Comparison of ENCODE assay signal across 1 cellular context in genomic region chr1:33256701-33257387, GRCh38.
A peak's percentile ranks its signal among the peaks of the same experiment; 100 is the strongest.
TF ChIP-seq lines count a peak whose summit lies in the region.

No MANE protein-coding gene starts in this region.

TF ChIP-seq in HepG2, 621 proteins besides CTCF, POLR2A, EP300 and RAD21 (continued from another document and continues in another):
- TF ChIP-seq UBTF (CRISPR knock-in tag; IDR thresholded peaks at IDR 0.05), result peak; percentile 65
- TF ChIP-seq BCL6 (CRISPR knock-in tag; IDR thresholded peaks at IDR 0.05), result peak; percentile 21; the same call in 1 of the 2 replicates
- peak; percentile 66 for TF ChIP-seq PAXIP1 (CRISPR knock-in tag; conservative IDR thresholded peaks at IDR 0.05)
- no peak for TF ChIP-seq ZNF101 (CRISPR knock-in tag; IDR thresholded peaks at IDR 0.05; ENCODE audit: borderline replicate concordance, low read depth)
- TF ChIP-seq ZNF564 (CRISPR knock-in tag; IDR thresholded peaks at IDR 0.05), result peak; percentile 25; the same call in 1 of the 2 replicates
- TF ChIP-seq FOXP1 (IDR thresholded peaks at IDR 0.05), result 0 out of 2 replicates have a peak, but pooled peaks have one; percentile 6
- peak; percentile 77 for TF ChIP-seq FOXP1 (CRISPR knock-in tag; IDR thresholded peaks at IDR 0.05)
- TF ChIP-seq YY1 (IDR thresholded peaks at IDR 0.05; ENCODE audit: insufficient read depth, insufficient replicate concordance, low read depth, low read length), result peak; percentile 90
- TF ChIP-seq ZNF430 (CRISPR knock-in tag; IDR thresholded peaks at IDR 0.05), result no peak; the same call in 1 of the 2 replicates
- TF ChIP-seq SKI (IDR thresholded peaks at IDR 0.05; ENCODE audit: partially characterized antibody), result peak; percentile 80
- no peak for TF ChIP-seq NFIC (IDR thresholded peaks at IDR 0.05; ENCODE audit: low read length)
- peak; percentile 24 for TF ChIP-seq AGO2 (optimal IDR thresholded peaks at IDR 0.05; ENCODE audit: low read depth, low read length)
- peak; percentile 94 for TF ChIP-seq ZBTB43 (CRISPR knock-in tag; conservative IDR thresholded peaks at IDR 0.05)
- TF ChIP-seq ZNF12 (CRISPR knock-in tag; IDR thresholded peaks at IDR 0.05), result 0 out of 2 replicates have a peak, but pooled peaks have one; percentile 28
- TF ChIP-seq KMT2B (CRISPR knock-in tag; IDR thresholded peaks at IDR 0.05), result no peak
- no peak for TF ChIP-seq AGO1 (IDR thresholded peaks at IDR 0.05; ENCODE audit: low read depth, low read length, poor library complexity, severe bottlenecking)
- TF ChIP-seq ZNF503 (CRISPR knock-in tag; IDR thresholded peaks at IDR 0.05), result peak; percentile 31; the same call in 1 of the 2 replicates
- TF ChIP-seq GATAD2A (CRISPR knock-in tag; IDR thresholded peaks at IDR 0.05), result peak; percentile 67
- TF ChIP-seq ZC3H4 (CRISPR knock-in tag; IDR thresholded peaks at IDR 0.05; ENCODE audit: borderline replicate concordance), result no peak
- TF ChIP-seq ZHX2 (IDR thresholded peaks at IDR 0.05; ENCODE audit: low read depth), result 0 out of 2 replicates have a peak, but pooled peaks have one; percentile 15
- TF ChIP-seq ZHX2 (CRISPR knock-in tag; IDR thresholded peaks at IDR 0.05; ENCODE audit: borderline replicate concordance), result no peak
- peak; percentile 69; the same call in 1 of the 2 replicates for TF ChIP-seq ZSCAN25 (CRISPR knock-in tag; IDR thresholded peaks at IDR 0.05)
- TF ChIP-seq ZNF367 (CRISPR knock-in tag; IDR thresholded peaks at IDR 0.05; ENCODE audit: borderline replicate concordance), result no peak
- TF ChIP-seq RFXAP (CRISPR knock-in tag; IDR thresholded peaks at IDR 0.05; ENCODE audit: borderline replicate concordance), result no peak
- peak; percentile 42; the same call in 1 of the 2 replicates for TF ChIP-seq ETV5 (CRISPR knock-in tag; IDR thresholded peaks at IDR 0.05; ENCODE audit: borderline replicate concordance)
- peak; percentile 73 for TF ChIP-seq MED1 (CRISPR knock-in tag; IDR thresholded peaks at IDR 0.05)
- no peak for TF ChIP-seq RNF2 (conservative IDR thresholded peaks at IDR 0.05; ENCODE audit: low read depth)
- TF ChIP-seq ZFX (CRISPR knock-in tag; IDR thresholded peaks at IDR 0.05; ENCODE audit: low read depth), result peak; percentile 44; the same call in 1 of the 2 replicates
- TF ChIP-seq PAF1 (CRISPR knock-in tag; IDR thresholded peaks at IDR 0.05), result no peak
- TF ChIP-seq ARNT2 (CRISPR knock-in tag; IDR thresholded peaks at IDR 0.05; ENCODE audit: low read depth), result 0 out of 2 replicates have a peak, but pooled peaks have one; percentile 39
- no peak for TF ChIP-seq DPF2 (CRISPR knock-in tag; IDR thresholded peaks at IDR 0.05; ENCODE audit: borderline replicate concordance, low read depth)
- TF ChIP-seq CEBPG (CRISPR knock-in tag; IDR thresholded peaks at IDR 0.05), result 0 out of 2 replicates have a peak, but pooled peaks have one; percentile 41
- no peak for TF ChIP-seq SNAI1 (CRISPR knock-in tag; IDR thresholded peaks at IDR 0.05; ENCODE audit: borderline replicate concordance)
- peak; percentile 84 for TF ChIP-seq ARID3A (IDR thresholded peaks at IDR 0.05; ENCODE audit: low read depth, low read length)
- peak; percentile 76; the same call in 1 of the 2 replicates for TF ChIP-seq ZNF639 (CRISPR knock-in tag; conservative IDR thresholded peaks at IDR 0.05)
- peak; percentile 81 for TF ChIP-seq JUND (CRISPR knock-in tag; IDR thresholded peaks at IDR 0.05)
- peak; percentile 61; the same call in 1 of the 2 replicates for TF ChIP-seq SIN3A (IDR thresholded peaks at IDR 0.05; ENCODE audit: borderline replicate concordance, low read depth, low read length)
- TF ChIP-seq ZNF331 (CRISPR knock-in tag; IDR thresholded peaks at IDR 0.05), result peak; percentile 54; the same call in 1 of the 2 replicates
- peak; percentile 80; the same call in 1 of the 2 replicates for TF ChIP-seq FOXA3 (CRISPR knock-in tag; IDR thresholded peaks at IDR 0.05)
- peak; percentile 54; the same call in 1 of the 3 replicates for TF ChIP-seq MXI1 (IDR thresholded peaks at IDR 0.05; ENCODE audit: borderline replicate concordance, low read depth, low read length)
- TF ChIP-seq CREBL2 (CRISPR knock-in tag; IDR thresholded peaks at IDR 0.05; ENCODE audit: borderline replicate concordance), result no peak
- TF ChIP-seq ZNF788 (CRISPR knock-in tag; IDR thresholded peaks at IDR 0.05; ENCODE audit: borderline replicate concordance), result peak; percentile 17; the same call in 1 of the 2 replicates
- TF ChIP-seq NKX3-1 (CRISPR knock-in tag; IDR thresholded peaks at IDR 0.05), result 0 out of 2 replicates have a peak, but pooled peaks have one; percentile 50
- TF ChIP-seq MYC (CRISPR knock-in tag; IDR thresholded peaks at IDR 0.05; ENCODE audit: borderline replicate concordance), result peak; percentile 44; the same call in 1 of the 2 replicates
- TF ChIP-seq FOXO1 (CRISPR knock-in tag; IDR thresholded peaks at IDR 0.05), result peak; percentile 68; the same call in 1 of the 2 replicates
- no peak for TF ChIP-seq ZNF3 (CRISPR knock-in tag; IDR thresholded peaks at IDR 0.05)
- TF ChIP-seq BORCS8-MEF2B (CRISPR knock-in tag; IDR thresholded peaks at IDR 0.05), result 0 out of 2 replicates have a peak, but pooled peaks have one; percentile 18
